9 cellular contexts compared by ENCODE assay signal in the genomic region with DNA sequence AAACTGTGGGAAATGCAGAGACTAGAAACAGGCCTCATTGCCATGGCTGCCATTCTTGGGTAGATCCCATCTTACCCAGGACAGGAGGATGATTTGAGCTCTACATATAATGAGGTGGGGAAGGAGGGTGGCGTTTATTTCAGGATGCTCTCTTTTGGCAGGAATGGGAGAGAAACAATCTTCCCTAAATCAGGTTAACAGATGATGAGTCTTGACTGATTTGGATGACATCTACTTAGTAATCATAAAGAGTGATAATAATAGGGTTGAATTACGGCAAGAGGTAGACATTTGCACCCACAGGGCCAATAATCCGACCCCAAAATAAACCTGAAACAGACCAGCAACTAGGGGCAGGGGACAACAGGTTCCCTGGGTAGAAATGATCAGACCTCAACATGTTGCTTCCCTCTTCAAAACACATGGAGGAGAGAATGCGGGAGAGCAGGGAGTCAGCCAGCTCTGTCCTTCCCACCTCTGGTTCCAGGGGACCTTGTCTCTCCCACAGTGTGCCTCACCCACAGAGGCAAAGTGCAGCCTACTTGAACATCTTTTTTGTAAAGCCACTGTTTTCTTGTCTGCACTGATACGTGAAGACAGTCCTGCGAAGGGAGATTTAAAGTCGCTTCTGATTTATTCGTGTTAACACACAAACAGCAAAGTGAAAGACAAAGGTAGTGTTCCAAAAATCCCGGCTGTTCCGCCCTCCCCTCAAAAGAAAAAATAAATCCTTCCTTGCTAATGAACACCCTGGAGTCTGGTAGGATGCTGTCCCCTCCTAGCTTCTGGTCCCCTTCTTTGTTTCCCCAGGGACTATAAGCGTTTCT. TPM values are rescaled to one million over a fixed set of nuclear protein-coding genes. Genes with fewer than 3 reads are reported as not detected.
DNase-seq lines count a peak whose midpoint lies in the region; TF ChIP-seq lines count a peak whose summit lies in the region.
"Had no signal": no experiment of that assay in that cellular context is flagged by ENCODE, and none has a peak within 500 bp of the region (broad histone marks: within the 10 kb centered on the region; RNA-seq: fewer than 3 reads in every experiment).

No MANE protein-coding gene starts in this region.

- H2BK12ac ChIP-seq in neuronal stem cell (ENCODE audit: low read length) = no peak overlapping the region

- peaks cover 1% of the 10 kb centered on the region for H3K79me1 ChIP-seq in neuronal stem cell (ENCODE audit: low read depth, low read length)

- H3K4me3 ChIP-seq in AG09309 (ENCODE audit: control insufficient read depth, low read depth, low read length) (peak overlapping the region; percentile 49), HUES64 (ENCODE audit: low read length) (0 out of 2 replicates have a peak overlapping the region, but pooled peaks have one; percentile 42), endocrine pancreas (ENCODE audit: control insufficient read depth, insufficient read depth, low read length) (peak overlapping the region; percentile 40), neuronal stem cell (ENCODE audit: low read length in 2 of 2) (no peak overlapping the region), A673 (ENCODE audit: low read depth, low read length, poor library complexity, severe bottlenecking) (no peak overlapping the region), lower leg skin (ENCODE audit: low read depth, poor library complexity, severe bottlenecking) (no peak overlapping the region)

- H4K8ac ChIP-seq in neuronal stem cell (ENCODE audit: low read depth, low read length) = no peak overlapping the region

- H3K27me3 ChIP-seq in HUES64 (ENCODE audit: insufficient read depth, low read length) (peaks cover 68% of the 10 kb centered on the region), endocrine pancreas (ENCODE audit: control insufficient read depth, insufficient read depth, low read length) (no peaks in the 10 kb centered on the region), neuronal stem cell (ENCODE audit: control insufficient read depth in 3 of 3, insufficient read depth in 3 of 3, low read depth in 1 of 3, low read length in 3 of 3) (peaks cover 31 to 58% (median 55%) of the 10 kb centered on the region in 3 experiments), A673 (replicated peaks; ENCODE audit: insufficient read depth, low read depth, low read length, poor library complexity) (peaks cover 51% of the 10 kb centered on the region)

- CTCF ChIA-PET in A673 (lab: Charles Lee) = no interaction called here

- H3K14ac ChIP-seq in neuronal stem cell (ENCODE audit: low read length) = no peak overlapping the region

- H4K91ac ChIP-seq in neuronal stem cell (ENCODE audit: low read depth, low read length, poor library complexity) = no peak overlapping the region

- no peak overlapping the region for H2AFZ ChIP-seq in neuronal stem cell (ENCODE audit: low read length)

- H3K9me3 ChIP-seq in HUES64 (ENCODE audit: insufficient read depth, low read depth, low read length) (no peaks in the 10 kb centered on the region), endocrine pancreas (ENCODE audit: control insufficient read depth, low read length) (no peaks in the 10 kb centered on the region), neuronal stem cell (replicated peaks in 1 of 2; ENCODE audit: control insufficient read depth in 2 of 2, insufficient read depth in 1 of 2, low read depth in 1 of 2, low read length in 2 of 2) (no peaks in the 10 kb centered on the region), A673 (ENCODE audit: low read depth, low read length, poor library complexity, severe bottlenecking) (no peaks in the 10 kb centered on the region)

- no peak overlapping the region for H2BK5ac ChIP-seq in neuronal stem cell (ENCODE audit: low read length)

- TF ChIP-seq POLR2A in lower leg skin (IDR thresholded peaks at IDR 0.05) = no peak

- BruUV-seq in A673 (replicated peaks; lab: Mats Ljungman, UMichigan) = no TSS peak

- H3K4me2 ChIP-seq in neuronal stem cell (ENCODE audit: insufficient read depth, low read length, poor library complexity, severe bottlenecking) = peak overlapping the region; percentile 69

- no peak overlapping the region for H2BK15ac ChIP-seq in neuronal stem cell (ENCODE audit: low read length)

- no peak for DNase-seq in AG09309 (ENCODE audit: low read depth)
- no peak for DNase-seq in neuronal stem cell (ENCODE audit: low spot score)
- DNase-seq in A673 (ENCODE audit: low spot score) = no peak
- no peak for DNase-seq in OCI-M1 (lab: John Stamatoyannopoulos, UW)
- DNase-seq in kidney glomerular epithelial cell (lab: John Stamatoyannopoulos, UW) = no peak
- no peak for DNase-seq in lower leg skin (ENCODE audit: low spot score in 2 of 2)

- H3K4ac ChIP-seq in neuronal stem cell (ENCODE audit: low read length) = no peak overlapping the region

- H3K36me3 ChIP-seq in HUES64 (ENCODE audit: insufficient read depth, low read length) (no peaks in the 10 kb centered on the region), endocrine pancreas (ENCODE audit: control insufficient read depth, insufficient read depth, low read length) (no peaks in the 10 kb centered on the region), neuronal stem cell (replicated peaks in 1 of 2; ENCODE audit: control insufficient read depth in 2 of 2, insufficient read depth in 2 of 2, low read length in 2 of 2) (no peaks in the 10 kb centered on the region), A673 (ENCODE audit: insufficient read depth, low read length, poor library complexity, severe bottlenecking) (no peaks in the 10 kb centered on the region)

- POLR2A ChIA-PET in A673 (lab: Charles Lee; ENCODE audit: low non-redundant PET) = interaction anchor here (0.5 kb wide), 1 partner anchor 16 kb away, joined by 3 read pairs; no protein-coding TSS in a partner anchor

- TF ChIP-seq CTCF in AG09309 (IDR thresholded peaks at IDR 0.05; ENCODE audit: control insufficient read depth, insufficient read depth, low read depth, low read length, missing control alignments) (no peak), A673 (conservative IDR thresholded peaks at IDR 0.05; ENCODE audit: low read depth, low read length) (no peak), lower leg skin (IDR thresholded peaks at IDR 0.05) (no peak)

- H3K4me1 ChIP-seq in HUES64 (ENCODE audit: insufficient read depth, low read length) (peaks cover 12% of the 10 kb centered on the region), endocrine pancreas (ENCODE audit: control insufficient read depth, insufficient read depth, low read length) (no peaks in the 10 kb centered on the region), neuronal stem cell (ENCODE audit: control insufficient read depth in 2 of 2, insufficient read depth in 1 of 2, low read depth in 1 of 2, low read length in 2 of 2) (peaks cover 0 to 4% of the 10 kb centered on the region in 2 donors), A673 (ENCODE audit: insufficient read depth, low read length, poor library complexity, severe bottlenecking) (peaks cover 9% of the 10 kb centered on the region)

- H3K23ac ChIP-seq in neuronal stem cell (ENCODE audit: low read depth, low read length, poor library complexity) = no peak overlapping the region

- no peak overlapping the region for H3K9ac ChIP-seq in HUES64 (ENCODE audit: low read depth, low read length)
- no peak overlapping the region for H3K9ac ChIP-seq in endocrine pancreas (ENCODE audit: control insufficient read depth, insufficient read depth, low read length)
- no peak overlapping the region for H3K9ac ChIP-seq in neuronal stem cell (ENCODE audit: low read depth, low read length, poor library complexity)

- H3K18ac ChIP-seq in neuronal stem cell (ENCODE audit: low read length) = no peak overlapping the region

- no peak overlapping the region for H2AK5ac ChIP-seq in neuronal stem cell (ENCODE audit: low read depth, low read length)

- 59% methylated on average over 11 of the region's 11 CpGs for WGBS in HUES64
- WGBS in neuronal stem cell (ENCODE audit: extremely low coverage in 2 of 2, insufficient read length in 2 of 2, insufficient replicate concordance in 1 of 2), 2 donors = no CpG with 5 or more reads among the region's 11 CpGs
- 36 to 40% methylated on average over 11 of the region's 11 CpGs for WGBS in lower leg skin, 2 donors

- H2BK120ac ChIP-seq in neuronal stem cell (ENCODE audit: low read depth, low read length) = no peak overlapping the region

- intact Hi-C loops in A673 (cut with micrococcal nuclease; ENCODE audit: unreplicated experiment) = no loop called here
- intact Hi-C loops in lower leg skin (cut with DNase I; ENCODE audit: low total_unique reads) = loop anchor here (10.0 kb wide), 1 partner anchor 231 kb away; no protein-coding TSS in a partner anchor

- H3K27ac ChIP-seq in HUES64 (ENCODE audit: low read depth, low read length) = no peak overlapping the region
- no peak overlapping the region for H3K27ac ChIP-seq in neuronal stem cell (replicated peaks; ENCODE audit: low read length)
- H3K27ac ChIP-seq in A673 (ENCODE audit: low read depth, low read length, poor library complexity, severe bottlenecking) = no peak overlapping the region

RNA-seq across cellular contexts. Expression of a gene that starts 3.9 kb away (rescaled TPM):
- 0.55 TPM for polyA plus RNA-seq in HUES64 (2013, experiment 1 of 2)
- polyA plus RNA-seq in HUES64 (2013, experiment 2 of 2) = 1.5 TPM
- not detected for polyA plus RNA-seq in neuronal stem cell (2013, experiment 1 of 2)
- 0.01 TPM for polyA plus RNA-seq in neuronal stem cell (2013, experiment 2 of 2)
- total RNA-seq in A673 (2021) (not detected in 2 replicates), lower leg skin (100 to 1,000 TPM in 2 of 4 donors, 10 to 100 TPM in 2; 54.1 to 117 (median 89.5) TPM)
- total RNA-seq: HT1080 had no signal

Comparison
In these comparisons a context has a peak if more than half of its experiments do, and no peak if none do; other contexts are left out.
1. H3K4me3 ChIP-seq: peak in AG09309 (single experiment), HUES64 (single experiment) and endocrine pancreas (single experiment); none in neuronal stem cell (0 of 2), A673 (single experiment) and lower leg skin (single experiment).
2. RNA of a gene that starts 3.9 kb away (total RNA-seq): 54.1 to 117 TPM in lower leg skin; not detected in A673; every median in the first group is over 10 times any median in the second.